ENCODE assay signal across 34 cellular contexts in genomic region chr13:110841406-110841805, GRCh38.
"Had no signal": no experiment of that assay in that cellular context is flagged by ENCODE, and none has a peak within 500 bp of the region (broad histone marks: within the 10 kb centered on the region; RNA-seq: fewer than 3 reads in every experiment).

No MANE protein-coding gene starts in this region.

- H3K4me1 ChIP-seq: adrenal gland, body of pancreas, breast epithelium had no signal

- H3K9me3 ChIP-seq: adrenal gland, body of pancreas, breast epithelium had no signal

- DNase-seq: activated B cell treated with CpG ODN at 0.5 μM for 24 hours; activated CD4-positive, alpha-beta memory T cell treated with anti-CD3 and anti-CD28 coated beads for 36 hours; activated CD4-positive, alpha-beta T cell treated with anti-CD3 and anti-CD28 coated beads for 4 hours; activated CD4-positive, alpha-beta T cell treated with anti-CD3 and anti-CD28 coated beads, Interleukin-2, amount 10 ng/mL, durations not matched to agents 24 days and 14 days; activated CD4-positive, alpha-beta T cell treated with anti-CD3 and anti-CD28 coated beads, Interleukin-2, amount 50 U/mL, for 1 hour; activated CD4-positive, alpha-beta T cell treated with anti-CD3 and anti-CD28 coated beads, Interleukin-2, amount 50 U/mL, for 4 hours; activated CD4-positive, CD25-positive, alpha-beta regulatory T cell treated with anti-CD3 and anti-CD28 coated beads, Interleukin-2, amount 50 U/mL, for 72 hours; activated CD8-positive, alpha-beta memory T cell treated with anti-CD3 and anti-CD28 coated beads, Interleukin-2, amount 50 U/mL, for 4 hours; activated CD8-positive, alpha-beta T cell treated with anti-CD3 and anti-CD28 coated beads for 36 hours; activated effector memory CD4-positive, alpha-beta T cell treated with anti-CD3 and anti-CD28 coated beads, Interleukin-2, amount 50 U/mL, for 16 hours; activated gamma-delta T cell treated with Interleukin-2 at 50 U/mL for 16 hours; activated naive CD4-positive, alpha-beta T cell; activated naive CD4-positive, alpha-beta T cell treated with anti-CD3 and anti-CD28 coated beads for 36 hours; activated naive CD4-positive, alpha-beta T cell treated with anti-CD3 and anti-CD28 coated beads, Interleukin-2, amount 50 U/mL, for 16 hours; activated naive CD8-positive, alpha-beta T cell treated with anti-CD3 and anti-CD28 coated beads for 36 hours; activated T-cell treated with anti-CD3 and anti-CD28 coated beads for 4 hours; activated T-cell treated with anti-CD3 and anti-CD28 coated beads, Interleukin-2, amount 50 U/mL, for 1 hour; activated T-cell treated with anti-CD3 and anti-CD28 coated beads, Interleukin-2, amount 50 U/mL, for 4 hours; activated T-cell treated with anti-CD3 and anti-CD28 coated beads, Interleukin-2, amount 50 U/mL, for 72 hours; adrenal gland; aorta; body of pancreas; brain microvascular endothelial cell; central memory CD4-positive, alpha-beta T cell; SW 1271; T-helper 1 cell; T-helper 2 cell; T-helper 9 cell had no signal

- H3K27ac Mint-ChIP-seq: activated B cell treated with CpG ODN at 0.5 μM for 24 hours; activated CD4-positive, alpha-beta memory T cell treated with anti-CD3 and anti-CD28 coated beads for 36 hours; activated CD4-positive, alpha-beta T cell treated with anti-CD3 and anti-CD28 coated beads, Interleukin-2, amount 10 ng/mL, durations not matched to agents 24 days and 14 days; activated CD8-positive, alpha-beta T cell treated with anti-CD3 and anti-CD28 coated beads for 36 hours; activated naive CD4-positive, alpha-beta T cell treated with anti-CD3 and anti-CD28 coated beads for 36 hours; activated naive CD4-positive, alpha-beta T cell treated with anti-CD3 and anti-CD28 coated beads, Interleukin-2, amount 50 U/mL, for 72 hours; activated naive CD8-positive, alpha-beta T cell treated with anti-CD3 and anti-CD28 coated beads for 36 hours; activated T-cell treated with anti-CD3 and anti-CD28 coated beads, Interleukin-2, amount 50 U/mL, for 72 hours; activated T-helper 1 cell treated with anti-CD3 and anti-CD28 coated beads, Interleukin-12 subunit alpha, Interleukin-12 subunit beta, Interleukin-2, Interleukin-4 antibody, amounts not matched to agents 30 ng/mL and 10 ng/mL and 1 ng/mL, durations not matched to agents 14 hours and 24 hours and 36 hours; activated T-helper 17 cell treated with anti-CD3 and anti-CD28 coated beads, Interleukin-2, amount 50 U/mL, for 72 hours; T-helper 1 cell treated with Interleukin-12 subunit alpha and Interleukin-12 subunit beta and Interleukin-4 antibody, amounts not matched to agents 30 μg/mL and 1 μg/mL, for 36 hours; T-helper 2 cell treated with Interferon-gamma antibody and Interleukin-4, amounts not matched to agents 5 μg/mL and 100 μg/mL, for 36 hours had no signal

- H3K9me3 Mint-ChIP-seq: activated CD4-positive, alpha-beta memory T cell treated with anti-CD3 and anti-CD28 coated beads for 36 hours; activated CD4-positive, alpha-beta T cell treated with anti-CD3 and anti-CD28 coated beads, Interleukin-2, amount 10 ng/mL, durations not matched to agents 24 days and 14 days; activated naive CD4-positive, alpha-beta T cell treated with anti-CD3 and anti-CD28 coated beads for 36 hours; activated T-cell treated with anti-CD3 and anti-CD28 coated beads, Interleukin-2, amount 50 U/mL, for 4 hours; activated T-helper 1 cell treated with anti-CD3 and anti-CD28 coated beads, Interleukin-12 subunit alpha, Interleukin-12 subunit beta, Interleukin-2, Interleukin-4 antibody, amounts not matched to agents 30 ng/mL and 10 ng/mL and 1 ng/mL, durations not matched to agents 14 hours and 24 hours and 36 hours; activated T-helper 17 cell treated with anti-CD3 and anti-CD28 coated beads, Interleukin-2, amount 50 U/mL, for 72 hours; T-helper 1 cell treated with Interleukin-12 subunit alpha and Interleukin-12 subunit beta and Interleukin-4 antibody, amounts not matched to agents 30 μg/mL and 1 μg/mL, for 36 hours; T-helper 2 cell treated with Interferon-gamma antibody and Interleukin-4, amounts not matched to agents 5 μg/mL and 100 μg/mL, for 36 hours had no signal

- H3K36me3 ChIP-seq: adrenal gland, brain microvascular endothelial cell, breast epithelium had no signal

- H3K4me3 ChIP-seq: adrenal gland, body of pancreas, breast epithelium had no signal

- H3K36me3 Mint-ChIP-seq: activated CD4-positive, alpha-beta memory T cell treated with anti-CD3 and anti-CD28 coated beads for 36 hours had no signal

- H3K4me3 Mint-ChIP-seq: activated B cell treated with CpG ODN at 0.5 μM for 24 hours; activated CD4-positive, alpha-beta memory T cell treated with anti-CD3 and anti-CD28 coated beads for 36 hours; activated CD4-positive, alpha-beta T cell treated with anti-CD3 and anti-CD28 coated beads, Interleukin-2, amount 10 ng/mL, durations not matched to agents 24 days and 14 days; activated CD8-positive, alpha-beta T cell treated with anti-CD3 and anti-CD28 coated beads for 36 hours; activated naive CD4-positive, alpha-beta T cell treated with anti-CD3 and anti-CD28 coated beads for 36 hours; activated naive CD8-positive, alpha-beta T cell treated with anti-CD3 and anti-CD28 coated beads for 36 hours; activated T-cell treated with anti-CD3 and anti-CD28 coated beads, Interleukin-2, amount 50 U/mL, for 4 hours; activated T-cell treated with anti-CD3 and anti-CD28 coated beads, Interleukin-2, amount 50 U/mL, for 72 hours; activated T-helper 1 cell treated with anti-CD3 and anti-CD28 coated beads, Interleukin-12 subunit alpha, Interleukin-12 subunit beta, Interleukin-2, Interleukin-4 antibody, amounts not matched to agents 30 ng/mL and 10 ng/mL and 1 ng/mL, durations not matched to agents 14 hours and 24 hours and 36 hours; activated T-helper 17 cell treated with anti-CD3 and anti-CD28 coated beads, Interleukin-2, amount 50 U/mL, for 72 hours; T-helper 1 cell treated with Interleukin-12 subunit alpha and Interleukin-12 subunit beta and Interleukin-4 antibody, amounts not matched to agents 30 μg/mL and 1 μg/mL, for 36 hours; T-helper 2 cell treated with Interferon-gamma antibody and Interleukin-4, amounts not matched to agents 5 μg/mL and 100 μg/mL, for 36 hours had no signal

- H3K4me1 Mint-ChIP-seq: activated B cell treated with CpG ODN at 0.5 μM for 24 hours; activated CD4-positive, alpha-beta T cell treated with anti-CD3 and anti-CD28 coated beads, Interleukin-2, amount 10 ng/mL, durations not matched to agents 24 days and 14 days; activated naive CD8-positive, alpha-beta T cell treated with anti-CD3 and anti-CD28 coated beads for 36 hours; activated T-helper 17 cell treated with anti-CD3 and anti-CD28 coated beads, Interleukin-2, amount 50 U/mL, for 72 hours had no signal

- ATAC-seq: activated CD8-positive, alpha-beta T cell treated with anti-CD3 and anti-CD28 coated beads for 36 hours; activated naive CD4-positive, alpha-beta T cell treated with anti-CD3 and anti-CD28 coated beads, Interleukin-2, amount 50 U/mL, for 72 hours; activated T-cell treated with anti-CD3 and anti-CD28 coated beads, Interleukin-2, amount 50 U/mL, for 4 hours; activated T-cell treated with anti-CD3 and anti-CD28 coated beads, Interleukin-2, amount 50 U/mL, for 72 hours; activated T-helper 17 cell treated with anti-CD3 and anti-CD28 coated beads, Interleukin-2, amount 50 U/mL, for 72 hours; body of pancreas had no signal

- H3K27ac ChIP-seq: adrenal gland, body of pancreas, brain microvascular endothelial cell, breast epithelium had no signal

- H3K27me3 ChIP-seq: body of pancreas, brain microvascular endothelial cell, breast epithelium had no signal
